8 cellular contexts compared by ENCODE assay signal in genomic region chr16:87869061-87869878, GRCh38. TPM values are rescaled to one million over a fixed set of nuclear protein-coding genes. Genes with fewer than 3 reads are reported as not detected.
DNase-seq lines count a peak whose midpoint lies in the region; ATAC-seq and TF ChIP-seq lines count a peak whose summit lies in the region.
"Not testable (repeated sequence)": the region's sequence is repeated elsewhere in the genome, so short reads cannot be mapped to it uniquely, and the experiment has no call there.

SLC7A5 (minus strand) TSS chr16:87869507; CDS start chr16:87869422, 85 bp downstream.

- H3K79me2 ChIP-seq in DND-41 (ENCODE audit: insufficient read depth, low read length): peaks cover 57% of the 10 kb centered on the region
- H3K79me2 ChIP-seq in GM23248 (ENCODE audit: insufficient read depth): peaks cover 46% of the 10 kb centered on the region

- H3K9ac ChIP-seq in DND-41 (ENCODE audit: low read depth, low read length) (peak within 1 kb of the TSS; percentile 77), GM23248 (peak within 1 kb of the TSS; percentile 91)

- not testable (repeated sequence) for H3K9me2 ChIP-seq in GM23248 (ENCODE audit: insufficient read depth)

- peak within 1 kb of the TSS; percentile 78 for H2AFZ ChIP-seq in DND-41 (ENCODE audit: low read depth, low read length)
- peak within 1 kb of the TSS; percentile 26; the same call in 1 of the 2 replicates for H2AFZ ChIP-seq in GM23248
- H2AFZ ChIP-seq in neuron (ENCODE audit: low read depth, low read length): peak within 1 kb of the TSS; percentile 27

- H3K36me3 ChIP-seq in DND-41 (ENCODE audit: insufficient read depth, low read length): peaks cover 23% of the 10 kb centered on the region
- H3K36me3 ChIP-seq in GM23248 (ENCODE audit: low read depth): peaks cover 10% of the 10 kb centered on the region; the same call in 1 of the 2 replicates
- not testable (repeated sequence) for H3K36me3 ChIP-seq in neuron (ENCODE audit: insufficient read depth, low read length)

- ATAC-seq in DND-41 (ENCODE audit: insufficient read depth, low read depth): peak; percentile 53

- WGBS in GM23248 (ENCODE audit: low coverage in 1 of 2, low lambda C conversion rate in 2 of 2, missing lambda C conversion rate in 2 of 2), 2 experiments: 3 to 4% methylated on average over 53 to 70 of the region's 109 CpGs

- not testable (repeated sequence) for TF ChIP-seq CTCF in DND-41 (IDR thresholded peaks at IDR 0.05; ENCODE audit: borderline replicate concordance, extremely low read depth, low read length, poor library complexity, severe bottlenecking)

- H3K4me1 ChIP-seq in DND-41 (ENCODE audit: insufficient read depth, low read length) (peaks cover 75% of the 10 kb centered on the region), GM23248 (ENCODE audit: insufficient read depth) (peaks cover 34% of the 10 kb centered on the region), neuron (ENCODE audit: insufficient read depth, low read length) (peaks cover 21% of the 10 kb centered on the region)

- peak within 1 kb of the TSS; percentile 93 for H3K27ac ChIP-seq in DND-41 (ENCODE audit: low read length)
- H3K27ac ChIP-seq in GM23248: peak within 1 kb of the TSS; percentile 85

- not testable (repeated sequence) for H3K9me3 ChIP-seq in DND-41 (ENCODE audit: insufficient read depth, low read length, severe bottlenecking); GM23248 (ENCODE audit: low read depth); neuron (ENCODE audit: low read length)

- H3K4me3 ChIP-seq in DND-41 (ENCODE audit: low read depth in 1 of 2, low read length in 2 of 2) (peak within 1 kb of the TSS; percentile 51 to 93), GM23248 (peak within 1 kb of the TSS; percentile 81), neuron (ENCODE audit: low read length) (peak within 1 kb of the TSS; percentile 49)

- DNase-seq in DND-41 (peak; percentile 88), GM23248 (peak; percentile 92), LHCN-M2 (ENCODE audit: low read depth) (peak; percentile 59), T follicular helper cell (ENCODE audit: low read depth) (peak; percentile 81), germinal center (ENCODE audit: low spot score) (peak; percentile 82)
- peak; percentile 91 for DNase-seq in activated naive CD4-positive, alpha-beta T cell treated with anti-CD3 and anti-CD28 coated beads, Interleukin-2, amount 50 U/mL, for 16 hours
- DNase-seq in stimulated activated naive CD4-positive, alpha-beta T cell (lab: John Stamatoyannopoulos, UW): peak; percentile 71 to 85 (median 82)

- H3K4me2 ChIP-seq in DND-41 (ENCODE audit: insufficient read depth, low read length) (peak within 1 kb of the TSS; percentile 80), GM23248 (ENCODE audit: unreplicated experiment) (peak within 1 kb of the TSS; percentile 74)

- peaks cover 28% of the 10 kb centered on the region for H3F3A ChIP-seq in GM23248 (ENCODE audit: insufficient read depth)

- in situ Hi-C loops in GM23248 (cut with MboI): not testable (repeated sequence)

- H3K27me3 ChIP-seq in DND-41 (ENCODE audit: insufficient read depth, low read length, poor library complexity); GM23248 (replicated peaks; ENCODE audit: insufficient read depth); neuron (ENCODE audit: insufficient read depth, low read length): not testable (repeated sequence)

- H4K20me1 ChIP-seq in DND-41 (ENCODE audit: insufficient read depth, low read length): peaks cover 42% of the 10 kb centered on the region
- H4K20me1 ChIP-seq in GM23248 (ENCODE audit: insufficient read depth): not testable (repeated sequence)

RNA-seq across cellular contexts. Expression of gene SLC7A5, which starts in this region (rescaled TPM):
- total RNA-seq in GM23248 (2014; rRNA removed; shearing (Covaris generic)): 79.0 and 99.5 TPM in 2 replicates
- polyA plus RNA-seq in GM23248 (2016; fragmentation: Nextera tagmentation; extraction: Ambion mirVana): 69.0 and 69.9 TPM in 2 replicates
- 21.9 and 24.5 TPM in 2 replicates for total RNA-seq in LHCN-M2 (2014; rRNA removed)
- 248 TPM for polyA plus RNA-seq in LHCN-M2 (2012)

Comparison
In these comparisons a context has a peak if more than half of its experiments do, and no peak if none do; other contexts are left out.
1. Peak in every context shown above with its lines: DNase-seq, ATAC-seq, H3K4me3 ChIP-seq and H3K27ac ChIP-seq.
2. H2AFZ ChIP-seq: peak in every context shown above with its lines; median percentile 78 in DND-41; 27 in neuron; 26 in GM23248.